Comparison of ENCODE assay signal across 8 cellular contexts in genomic region chr19:52943134-52943883, GRCh38. TPM values are rescaled to one million over a fixed set of nuclear protein-coding genes. Genes with fewer than 3 reads are reported as not detected.
DNase-seq lines count a peak whose midpoint lies in the region; ATAC-seq and TF ChIP-seq lines count a peak whose summit lies in the region.

No MANE protein-coding gene starts in this region.

- H3K27ac Mint-ChIP-seq in T-helper 2 cell treated with Interferon-gamma antibody and Interleukin-4, amounts not matched to agents 5 μg/mL and 100 μg/mL, for 36 hours: no peak overlapping the region
- peak overlapping the region; percentile 60 for H3K27ac Mint-ChIP-seq in activated naive CD8-positive, alpha-beta T cell treated with anti-CD3 and anti-CD28 coated beads, Interleukin-2, amount 50 U/mL, for 24 hours

- intact Hi-C loops in left lung (cut with DNase I): no loop called here

- H3K9me3 Mint-ChIP-seq in T-helper 2 cell treated with Interferon-gamma antibody and Interleukin-4, amounts not matched to agents 5 μg/mL and 100 μg/mL, for 36 hours: peaks cover 28% of the 10 kb centered on the region
- H3K9me3 Mint-ChIP-seq in activated naive CD8-positive, alpha-beta T cell treated with anti-CD3 and anti-CD28 coated beads, Interleukin-2, amount 50 U/mL, for 24 hours: peaks cover 32% of the 10 kb centered on the region

- no peak for ATAC-seq in activated naive CD8-positive, alpha-beta T cell treated with anti-CD3 and anti-CD28 coated beads, Interleukin-2, amount 50 U/mL, for 24 hours
- no peak for ATAC-seq in left lung

- H3K27ac ChIP-seq in left lung (peak overlapping the region; percentile 57 to 84), substantia nigra (ENCODE audit: low read depth, low read length, poor library complexity, severe bottlenecking) (peak overlapping the region; percentile 63)

- H3K4me3 ChIP-seq in left lung: peak overlapping the region; percentile 69 to 71

- H3K36me3 ChIP-seq in left lung: no peaks in the 10 kb centered on the region

- no peaks in the 10 kb centered on the region for H3K27me3 ChIP-seq in left lung

- peak overlapping the region; percentile 97 for H3K4me3 Mint-ChIP-seq in T-helper 2 cell treated with Interferon-gamma antibody and Interleukin-4, amounts not matched to agents 5 μg/mL and 100 μg/mL, for 36 hours
- peak overlapping the region; percentile 90 for H3K4me3 Mint-ChIP-seq in activated naive CD8-positive, alpha-beta T cell treated with anti-CD3 and anti-CD28 coated beads, Interleukin-2, amount 50 U/mL, for 24 hours

- TF ChIP-seq CTCF in left lung (IDR thresholded peaks at IDR 0.05): no peak

- peaks cover 23% of the 10 kb centered on the region for H3K36me3 Mint-ChIP-seq in T-helper 2 cell treated with Interferon-gamma antibody and Interleukin-4, amounts not matched to agents 5 μg/mL and 100 μg/mL, for 36 hours (ENCODE audit: low read depth)
- H3K36me3 Mint-ChIP-seq in activated naive CD8-positive, alpha-beta T cell treated with anti-CD3 and anti-CD28 coated beads, Interleukin-2, amount 50 U/mL, for 24 hours (ENCODE audit: low read depth): peaks cover 40% of the 10 kb centered on the region

- peaks cover 0 to 35% of the 10 kb centered on the region in 2 donors for H3K9me3 ChIP-seq in left lung

- H3K4me1 Mint-ChIP-seq in T-helper 2 cell treated with Interferon-gamma antibody and Interleukin-4, amounts not matched to agents 5 μg/mL and 100 μg/mL, for 36 hours (ENCODE audit: low read depth): peaks cover 21% of the 10 kb centered on the region
- H3K4me1 Mint-ChIP-seq in activated naive CD8-positive, alpha-beta T cell treated with anti-CD3 and anti-CD28 coated beads, Interleukin-2, amount 50 U/mL, for 24 hours: peaks cover 23% of the 10 kb centered on the region

- H3K27me3 Mint-ChIP-seq in T-helper 2 cell treated with Interferon-gamma antibody and Interleukin-4, amounts not matched to agents 5 μg/mL and 100 μg/mL, for 36 hours (ENCODE audit: low read depth): no peaks in the 10 kb centered on the region
- H3K27me3 Mint-ChIP-seq in activated naive CD8-positive, alpha-beta T cell treated with anti-CD3 and anti-CD28 coated beads, Interleukin-2, amount 50 U/mL, for 24 hours: no peaks in the 10 kb centered on the region

- peaks cover 0 to 29% of the 10 kb centered on the region in 2 donors for H3K4me1 ChIP-seq in left lung

- DNase-seq in T-helper 2 cell treated with Interferon-gamma antibody and Interleukin-4, amounts not matched to agents 5 μg/mL and 100 μg/mL, for 36 hours (ENCODE audit: low spot score): no peak
- DNase-seq in T-helper 2 cell (no peak), left lung (no peak), substantia nigra (lab: John Stamatoyannopoulos, UW) (no peak), hypothalamus (lab: John Stamatoyannopoulos, UW) (no peak), NCI-H2196 (lab: John Stamatoyannopoulos, UW; ENCODE audit: unreplicated experiment) (no peak), NCI-H524 treated with DMSO at 0.1 percent for 48 hours (lab: John Stamatoyannopoulos, UW) (no peak)
- no peak for DNase-seq in activated naive CD8-positive, alpha-beta T cell treated with anti-CD3 and anti-CD28 coated beads, Interleukin-2, amount 50 U/mL, for 24 hours

RNA-seq across cellular contexts. Expression of gene ZNF816, which starts 19.4 kb away (rescaled TPM):
- total RNA-seq in left lung: 10 to 100 TPM; 10.9 to 12.2 TPM

RNA-seq across cellular contexts. Expression of gene ZNF888, which starts 20.1 kb away (rescaled TPM):
- total RNA-seq in left lung: 1 to 10 TPM; 5.7 to 8.0 TPM

RNA-seq across cellular contexts. Expression of gene ZNF320, which starts 45.9 kb away (rescaled TPM):
- 10 to 100 TPM in 1 of 2 donors, 1 to 10 TPM in 1; 7.6 to 21.0 TPM for total RNA-seq in left lung
